Comparison of ENCODE assay signal across 25 cellular contexts in the genomic region with DNA sequence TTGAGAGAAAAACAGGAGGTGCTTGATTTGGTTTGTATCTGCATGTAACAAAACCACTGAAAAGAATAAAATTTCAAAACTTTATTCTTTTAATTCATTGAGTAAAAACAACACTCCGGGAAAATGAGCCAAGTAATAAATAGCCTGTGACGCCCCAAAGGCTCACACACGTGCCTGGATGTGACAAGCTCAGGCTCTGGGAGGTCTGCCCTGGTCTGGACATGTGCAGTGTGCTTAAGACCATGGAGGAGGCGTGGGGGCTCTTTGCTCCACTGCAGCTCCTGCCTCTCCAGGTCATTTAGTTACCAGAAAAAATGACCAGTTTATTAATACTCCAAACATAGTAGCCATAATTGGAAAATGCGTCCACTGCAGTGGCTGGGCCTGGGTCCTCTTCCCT. TPM values are rescaled to one million over a fixed set of nuclear protein-coding genes. Genes with fewer than 3 reads are reported as not detected.
"Had no signal": no experiment of that assay in that cellular context is flagged by ENCODE, and none has a peak within 500 bp of the region (broad histone marks: within the 10 kb centered on the region; RNA-seq: fewer than 3 reads in every experiment).

No MANE protein-coding gene starts in this region.

- H3K4me3 Mint-ChIP-seq: activated CD8-positive, alpha-beta T cell treated with anti-CD3 and anti-CD28 coated beads for 36 hours; activated naive CD4-positive, alpha-beta T cell treated with anti-CD3 and anti-CD28 coated beads, Interleukin-2, amount 50 U/mL, for 24 hours; activated T-helper 1 cell treated with anti-CD3 and anti-CD28 coated beads, Interleukin-12 subunit alpha, Interleukin-12 subunit beta, Interleukin-2, Interleukin-4 antibody, amounts not matched to agents 30 ng/mL and 10 ng/mL and 1 ng/mL, durations not matched to agents 14 hours and 24 hours and 36 hours; T-helper 1 cell treated with Interleukin-12 subunit alpha and Interleukin-12 subunit beta and Interleukin-4 antibody, amounts not matched to agents 30 μg/mL and 1 μg/mL, for 36 hours had no signal

- H3K4me1 Mint-ChIP-seq: activated naive CD4-positive, alpha-beta T cell treated with anti-CD3 and anti-CD28 coated beads, Interleukin-2, amount 50 U/mL, for 24 hours had no signal

- H3K4me3 ChIP-seq: breast epithelium had no signal

- H3K27ac Mint-ChIP-seq: activated CD8-positive, alpha-beta T cell treated with anti-CD3 and anti-CD28 coated beads for 36 hours; activated naive CD4-positive, alpha-beta T cell treated with anti-CD3 and anti-CD28 coated beads, Interleukin-2, amount 50 U/mL, for 24 hours; activated T-helper 1 cell treated with anti-CD3 and anti-CD28 coated beads, Interleukin-12 subunit alpha, Interleukin-12 subunit beta, Interleukin-2, Interleukin-4 antibody, amounts not matched to agents 30 ng/mL and 10 ng/mL and 1 ng/mL, durations not matched to agents 14 hours and 24 hours and 36 hours; T-helper 1 cell treated with Interleukin-12 subunit alpha and Interleukin-12 subunit beta and Interleukin-4 antibody, amounts not matched to agents 30 μg/mL and 1 μg/mL, for 36 hours had no signal

- H3K36me3 Mint-ChIP-seq: activated naive CD4-positive, alpha-beta T cell treated with anti-CD3 and anti-CD28 coated beads, Interleukin-2, amount 50 U/mL, for 24 hours had no signal

- H3K27ac ChIP-seq: breast epithelium had no signal

- H3K36me3 ChIP-seq: breast epithelium had no signal

- H3K27me3 ChIP-seq: breast epithelium had no signal

- H3K9me3 Mint-ChIP-seq: activated CD8-positive, alpha-beta T cell treated with anti-CD3 and anti-CD28 coated beads for 36 hours; activated naive CD4-positive, alpha-beta T cell treated with anti-CD3 and anti-CD28 coated beads, Interleukin-2, amount 50 U/mL, for 24 hours; activated T-helper 1 cell treated with anti-CD3 and anti-CD28 coated beads, Interleukin-12 subunit alpha, Interleukin-12 subunit beta, Interleukin-2, Interleukin-4 antibody, amounts not matched to agents 30 ng/mL and 10 ng/mL and 1 ng/mL, durations not matched to agents 14 hours and 24 hours and 36 hours; T-helper 1 cell treated with Interleukin-12 subunit alpha and Interleukin-12 subunit beta and Interleukin-4 antibody, amounts not matched to agents 30 μg/mL and 1 μg/mL, for 36 hours had no signal

- DNase-seq: activated CD4-positive, alpha-beta T cell treated with anti-CD3 and anti-CD28 coated beads for 4 hours; activated CD8-positive, alpha-beta memory T cell treated with anti-CD3 and anti-CD28 coated beads, Interleukin-2, amount 50 U/mL, for 48 hours; activated CD8-positive, alpha-beta T cell treated with anti-CD3 and anti-CD28 coated beads for 36 hours; activated effector memory CD4-positive, alpha-beta T cell treated with Interleukin-2 at 50 U/mL for 16 hours; activated naive CD4-positive, alpha-beta T cell; activated T-cell treated with anti-CD3 and anti-CD28 coated beads, Interleukin-2, amount 50 U/mL, for 1 hour; aorta; central memory CD4-positive, alpha-beta T cell; Kasumi-1; KBM-7; NCI-H146; NCI-H187 treated with DMSO at 0.1 percent for 48 hours; NCI-H2081 treated with DMSO at 0.1 percent for 48 hours; NCI-H226; NCI-H774; RPMI8226; SHP77 had no signal

- H3K27me3 Mint-ChIP-seq: activated naive CD4-positive, alpha-beta T cell treated with anti-CD3 and anti-CD28 coated beads, Interleukin-2, amount 50 U/mL, for 24 hours had no signal

- ATAC-seq: activated CD4-positive, CD25-positive, alpha-beta regulatory T cell treated with anti-CD3 and anti-CD28 coated beads, Interleukin-2, amount 50 U/mL, for 24 hours; activated CD8-positive, alpha-beta T cell treated with anti-CD3 and anti-CD28 coated beads for 36 hours had no signal

- H3K4me1 ChIP-seq: breast epithelium had no signal

- H3K9me3 ChIP-seq: breast epithelium had no signal

RNA-seq across cellular contexts. Expression of a gene that starts 8.6 kb away (rescaled TPM):
- total RNA-seq: activated T-helper 1 cell treated with anti-CD3 and anti-CD28 coated beads, Interleukin-12 subunit alpha, Interleukin-12 subunit beta, Interleukin-2, Interleukin-4 antibody, amounts not matched to agents 30 ng/mL and 10 ng/mL and 1 ng/mL, durations not matched to agents 14 hours and 24 hours and 36 hours; NCI-H460; OCI-LY7; SK-MEL-5 had no signal

RNA-seq across cellular contexts. Expression of a gene that starts 10.1 kb away (rescaled TPM):
- total RNA-seq: OCI-LY7 had no signal
